1 cellular context compared by ENCODE assay signal in genomic region chr10:80272793-80273522, GRCh38.
TF ChIP-seq lines count a peak whose summit lies in the region.

No MANE protein-coding gene starts in this region.

TF ChIP-seq in H1, 55 proteins besides CTCF, POLR2A, EP300 and RAD21 (continued from another document):
- TF ChIP-seq, protein P1, sequence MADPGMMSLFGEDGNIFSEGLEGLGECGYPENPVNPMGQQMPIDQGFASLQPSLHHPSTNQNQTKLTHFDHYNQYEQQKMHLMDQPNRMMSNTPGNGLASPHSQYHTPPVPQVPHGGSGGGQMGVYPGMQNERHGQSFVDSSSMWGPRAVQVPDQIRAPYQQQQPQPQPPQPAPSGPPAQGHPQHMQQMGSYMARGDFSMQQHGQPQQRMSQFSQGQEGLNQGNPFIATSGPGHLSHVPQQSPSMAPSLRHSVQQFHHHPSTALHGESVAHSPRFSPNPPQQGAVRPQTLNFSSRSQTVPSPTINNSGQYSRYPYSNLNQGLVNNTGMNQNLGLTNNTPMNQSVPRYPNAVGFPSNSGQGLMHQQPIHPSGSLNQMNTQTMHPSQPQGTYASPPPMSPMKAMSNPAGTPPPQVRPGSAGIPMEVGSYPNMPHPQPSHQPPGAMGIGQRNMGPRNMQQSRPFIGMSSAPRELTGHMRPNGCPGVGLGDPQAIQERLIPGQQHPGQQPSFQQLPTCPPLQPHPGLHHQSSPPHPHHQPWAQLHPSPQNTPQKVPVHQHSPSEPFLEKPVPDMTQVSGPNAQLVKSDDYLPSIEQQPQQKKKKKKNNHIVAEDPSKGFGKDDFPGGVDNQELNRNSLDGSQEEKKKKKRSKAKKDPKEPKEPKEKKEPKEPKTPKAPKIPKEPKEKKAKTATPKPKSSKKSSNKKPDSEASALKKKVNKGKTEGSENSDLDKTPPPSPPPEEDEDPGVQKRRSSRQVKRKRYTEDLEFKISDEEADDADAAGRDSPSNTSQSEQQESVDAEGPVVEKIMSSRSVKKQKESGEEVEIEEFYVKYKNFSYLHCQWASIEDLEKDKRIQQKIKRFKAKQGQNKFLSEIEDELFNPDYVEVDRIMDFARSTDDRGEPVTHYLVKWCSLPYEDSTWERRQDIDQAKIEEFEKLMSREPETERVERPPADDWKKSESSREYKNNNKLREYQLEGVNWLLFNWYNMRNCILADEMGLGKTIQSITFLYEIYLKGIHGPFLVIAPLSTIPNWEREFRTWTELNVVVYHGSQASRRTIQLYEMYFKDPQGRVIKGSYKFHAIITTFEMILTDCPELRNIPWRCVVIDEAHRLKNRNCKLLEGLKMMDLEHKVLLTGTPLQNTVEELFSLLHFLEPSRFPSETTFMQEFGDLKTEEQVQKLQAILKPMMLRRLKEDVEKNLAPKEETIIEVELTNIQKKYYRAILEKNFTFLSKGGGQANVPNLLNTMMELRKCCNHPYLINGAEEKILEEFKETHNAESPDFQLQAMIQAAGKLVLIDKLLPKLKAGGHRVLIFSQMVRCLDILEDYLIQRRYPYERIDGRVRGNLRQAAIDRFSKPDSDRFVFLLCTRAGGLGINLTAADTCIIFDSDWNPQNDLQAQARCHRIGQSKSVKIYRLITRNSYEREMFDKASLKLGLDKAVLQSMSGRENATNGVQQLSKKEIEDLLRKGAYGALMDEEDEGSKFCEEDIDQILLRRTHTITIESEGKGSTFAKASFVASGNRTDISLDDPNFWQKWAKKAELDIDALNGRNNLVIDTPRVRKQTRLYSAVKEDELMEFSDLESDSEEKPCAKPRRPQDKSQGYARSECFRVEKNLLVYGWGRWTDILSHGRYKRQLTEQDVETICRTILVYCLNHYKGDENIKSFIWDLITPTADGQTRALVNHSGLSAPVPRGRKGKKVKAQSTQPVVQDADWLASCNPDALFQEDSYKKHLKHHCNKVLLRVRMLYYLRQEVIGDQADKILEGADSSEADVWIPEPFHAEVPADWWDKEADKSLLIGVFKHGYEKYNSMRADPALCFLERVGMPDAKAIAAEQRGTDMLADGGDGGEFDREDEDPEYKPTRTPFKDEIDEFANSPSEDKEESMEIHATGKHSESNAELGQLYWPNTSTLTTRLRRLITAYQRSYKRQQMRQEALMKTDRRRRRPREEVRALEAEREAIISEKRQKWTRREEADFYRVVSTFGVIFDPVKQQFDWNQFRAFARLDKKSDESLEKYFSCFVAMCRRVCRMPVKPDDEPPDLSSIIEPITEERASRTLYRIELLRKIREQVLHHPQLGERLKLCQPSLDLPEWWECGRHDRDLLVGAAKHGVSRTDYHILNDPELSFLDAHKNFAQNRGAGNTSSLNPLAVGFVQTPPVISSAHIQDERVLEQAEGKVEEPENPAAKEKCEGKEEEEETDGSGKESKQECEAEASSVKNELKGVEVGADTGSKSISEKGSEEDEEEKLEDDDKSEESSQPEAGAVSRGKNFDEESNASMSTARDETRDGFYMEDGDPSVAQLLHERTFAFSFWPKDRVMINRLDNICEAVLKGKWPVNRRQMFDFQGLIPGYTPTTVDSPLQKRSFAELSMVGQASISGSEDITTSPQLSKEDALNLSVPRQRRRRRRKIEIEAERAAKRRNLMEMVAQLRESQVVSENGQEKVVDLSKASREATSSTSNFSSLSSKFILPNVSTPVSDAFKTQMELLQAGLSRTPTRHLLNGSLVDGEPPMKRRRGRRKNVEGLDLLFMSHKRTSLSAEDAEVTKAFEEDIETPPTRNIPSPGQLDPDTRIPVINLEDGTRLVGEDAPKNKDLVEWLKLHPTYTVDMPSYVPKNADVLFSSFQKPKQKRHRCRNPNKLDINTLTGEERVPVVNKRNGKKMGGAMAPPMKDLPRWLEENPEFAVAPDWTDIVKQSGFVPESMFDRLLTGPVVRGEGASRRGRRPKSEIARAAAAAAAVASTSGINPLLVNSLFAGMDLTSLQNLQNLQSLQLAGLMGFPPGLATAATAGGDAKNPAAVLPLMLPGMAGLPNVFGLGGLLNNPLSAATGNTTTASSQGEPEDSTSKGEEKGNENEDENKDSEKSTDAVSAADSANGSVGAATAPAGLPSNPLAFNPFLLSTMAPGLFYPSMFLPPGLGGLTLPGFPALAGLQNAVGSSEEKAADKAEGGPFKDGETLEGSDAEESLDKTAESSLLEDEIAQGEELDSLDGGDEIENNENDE (IDR thresholded peaks at IDR 0.05; ENCODE audit: insufficient replicate concordance, low read length): no peak
- TF ChIP-seq BACH1 (IDR thresholded peaks at IDR 0.05; ENCODE audit: low read length) (peak; percentile 29; the same call in 1 of the 2 replicates), NANOG (IDR thresholded peaks at IDR 0.05; ENCODE audit: insufficient read depth, low read depth, low read length, poor library complexity, severe bottlenecking) (no peak), EGR1 (IDR thresholded peaks at IDR 0.05; ENCODE audit: borderline replicate concordance, low read depth, low read length) (no peak)
